ENCODE assay signal across 8 cellular contexts in genomic region chr19:40663712-40664692, GRCh38. TPM values are rescaled to one million over a fixed set of nuclear protein-coding genes. Genes with fewer than 3 reads are reported as not detected.
DNase-seq lines count a peak whose midpoint lies in the region; ATAC-seq, FAIRE-seq and TF ChIP-seq lines count a peak whose summit lies in the region.

No MANE protein-coding gene starts in this region.

- H3K27me3 Mint-ChIP-seq in activated T-cell treated with anti-CD3 and anti-CD28 coated beads, Interleukin-2, amount 50 U/mL, for 72 hours (ENCODE audit: low read depth), result peaks cover 6% of the 10 kb centered on the region

- peak overlapping the region; percentile 76 to 86 for H3K4me3 Mint-ChIP-seq in activated T-cell treated with anti-CD3 and anti-CD28 coated beads, Interleukin-2, amount 50 U/mL, for 72 hours

- H3K4me1 Mint-ChIP-seq in activated T-cell treated with anti-CD3 and anti-CD28 coated beads, Interleukin-2, amount 50 U/mL, for 72 hours (ENCODE audit: low read depth), result peaks cover 29% of the 10 kb centered on the region

- H3K27ac Mint-ChIP-seq in activated T-cell treated with anti-CD3 and anti-CD28 coated beads, Interleukin-2, amount 50 U/mL, for 72 hours, result no peak overlapping the region

- DNase-seq in A172 (ENCODE audit: low spot score) (peak; percentile 49), right atrium auricular region (ENCODE audit: low spot score) (no peak), GOT3 (lab: John Stamatoyannopoulos, UW) (no peak), RKO (ENCODE audit: low spot score) (no peak), GM12892 (ENCODE audit: insufficient read length) (no peak)
- DNase-seq in activated T-cell treated with anti-CD3 and anti-CD28 coated beads, Interleukin-2, amount 50 U/mL, for 72 hours, result peak; percentile 21 to 25

- peak; percentile 6 for ATAC-seq in HG02885 (IDR thresholded peaks at IDR 0.05; ENCODE audit: poor library complexity, unreplicated experiment)
- peak; percentile 9 to 14 for ATAC-seq in activated T-cell treated with anti-CD3 and anti-CD28 coated beads, Interleukin-2, amount 50 U/mL, for 72 hours (replicated peaks in 1 of 2)

- peak overlapping the region; percentile 99 for H3K4me2 ChIP-seq in skeletal muscle satellite cell (ENCODE audit: low read length)

- H3K36me3 Mint-ChIP-seq in activated T-cell treated with anti-CD3 and anti-CD28 coated beads, Interleukin-2, amount 50 U/mL, for 72 hours (ENCODE audit: insufficient read depth in 2 of 2), result peaks cover 3 to 5% of the 10 kb centered on the region in 2 donors

- H3K9me3 ChIP-seq in right atrium auricular region (no peaks in the 10 kb centered on the region), skeletal muscle satellite cell (replicated peaks; ENCODE audit: low read length) (no peaks in the 10 kb centered on the region)

- no peak for TF ChIP-seq POLR2A in GM12892 (IDR thresholded peaks at IDR 0.05; ENCODE audit: low read depth, low read length)

- H3K4me3 ChIP-seq in right atrium auricular region, result peak overlapping the region; percentile 53 to 74
- H3K4me3 ChIP-seq in skeletal muscle satellite cell (ENCODE audit: low read length), result peak overlapping the region; percentile 90

- peak overlapping the region; percentile 87 to 89 for H3K27ac ChIP-seq in right atrium auricular region

- peak overlapping the region; percentile 51 for H3K9ac ChIP-seq in skeletal muscle satellite cell (ENCODE audit: low read depth, low read length)

- H3K4me1 ChIP-seq in right atrium auricular region (peaks cover 0 to 13% of the 10 kb centered on the region in 2 donors), skeletal muscle satellite cell (ENCODE audit: control insufficient read depth, insufficient read depth, low read length) (peaks cover 23% of the 10 kb centered on the region)

- TF ChIP-seq CTCF in right atrium auricular region (IDR thresholded peaks at IDR 0.05), result no peak

- FAIRE-seq in GM12892 (lab: Jason Lieb, UNC), result no peak

- H3K9me3 Mint-ChIP-seq in activated T-cell treated with anti-CD3 and anti-CD28 coated beads, Interleukin-2, amount 50 U/mL, for 72 hours, result no peaks in the 10 kb centered on the region

- H3K36me3 ChIP-seq in right atrium auricular region, result peaks cover 20% of the 10 kb centered on the region
- H3K36me3 ChIP-seq in skeletal muscle satellite cell (ENCODE audit: insufficient read depth, low read length), result peaks cover 20% of the 10 kb centered on the region

- H3K27me3 ChIP-seq in right atrium auricular region (no peaks in the 10 kb centered on the region), skeletal muscle satellite cell (ENCODE audit: control insufficient read depth, insufficient read depth, low read length) (peaks cover 11% of the 10 kb centered on the region)

RNA-seq across cellular contexts. Expression of gene NUMBL, which starts 26.4 kb away (rescaled TPM):
- total RNA-seq in A172 (2014; rRNA removed; shearing (Covaris generic)), result 23.7 and 32.7 TPM in 2 replicates
- total RNA-seq in activated T-cell treated with anti-CD3 and anti-CD28 coated beads, Interleukin-2, amount 50 U/mL, for 72 hours, result 10 to 100 TPM; 16.1 to 18.6 TPM
- total RNA-seq in right atrium auricular region, result 10 to 100 TPM; 11.2 to 28.1 TPM
- 37.5 and 44.3 TPM in 2 replicates for total RNA-seq in skeletal muscle satellite cell (2012; rRNA removed)
- polyA plus RNA-seq in GM12892 (2012; ENCODE audit: missing spikeins), result 1.7 TPM

RNA-seq across cellular contexts. Expression of gene COQ8B, which starts 52.7 kb away (rescaled TPM):
- 35.2 and 51.5 TPM in 2 replicates for total RNA-seq in A172 (2014; rRNA removed; shearing (Covaris generic))
- total RNA-seq in activated T-cell treated with anti-CD3 and anti-CD28 coated beads, Interleukin-2, amount 50 U/mL, for 72 hours, result 10 to 100 TPM; 45.4 to 58.6 TPM
- 10 to 100 TPM; 23.3 to 26.6 TPM for total RNA-seq in right atrium auricular region
- total RNA-seq in skeletal muscle satellite cell (2012; rRNA removed), result 21.6 and 33.2 TPM in 2 replicates
- 11.3 TPM for polyA plus RNA-seq in GM12892 (2012; ENCODE audit: missing spikeins)

RNA-seq across cellular contexts. Expression of gene ITPKC, which starts 52.9 kb away (rescaled TPM):
- 7.7 and 9.2 TPM in 2 replicates for total RNA-seq in A172 (2014; rRNA removed; shearing (Covaris generic))
- 10 to 100 TPM; 14.4 to 15.1 TPM for total RNA-seq in activated T-cell treated with anti-CD3 and anti-CD28 coated beads, Interleukin-2, amount 50 U/mL, for 72 hours
- 10 to 100 TPM; 15.2 to 15.6 TPM for total RNA-seq in right atrium auricular region
- total RNA-seq in skeletal muscle satellite cell (2012; rRNA removed), result 13.7 and 15.5 TPM in 2 replicates
- polyA plus RNA-seq in GM12892 (2012; ENCODE audit: missing spikeins), result 3.3 TPM

Comparison
In these comparisons a context has a peak if more than half of its experiments do, and no peak if none do; other contexts are left out.
1. DNase-seq: peak in A172 (single experiment) and activated T-cell treated with anti-CD3 and anti-CD28 coated beads, Interleukin-2, amount 50 U/mL, for 72 hours (2 of 2); none in right atrium auricular region (single experiment), GOT3 (single experiment), RKO (single experiment) and GM12892 (single experiment).